1 cellular context compared by ENCODE assay signal in the genomic region with DNA sequence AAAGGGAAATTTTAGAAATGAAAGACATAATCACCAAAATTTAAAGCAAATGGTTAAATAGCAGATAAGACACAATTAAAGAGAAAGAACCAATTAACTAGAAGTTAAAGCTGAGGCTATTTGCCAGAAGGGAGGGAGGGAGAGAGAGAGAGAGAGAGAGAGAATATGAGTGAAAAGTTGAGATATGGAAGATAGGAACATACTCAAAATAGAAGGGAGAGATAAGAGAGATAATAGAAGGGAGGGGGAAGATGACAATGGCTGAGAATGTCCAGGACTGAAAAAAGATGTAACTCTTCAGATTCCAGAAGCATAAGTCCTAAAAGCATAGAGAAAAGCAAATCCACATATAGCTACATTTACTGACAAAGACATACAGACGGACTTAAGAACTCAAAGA.
TF ChIP-seq lines count a peak whose summit lies in the region.

No MANE protein-coding gene starts in this region.

TF ChIP-seq in K562, 482 proteins besides CTCF, POLR2A, EP300 and RAD21 (continued from another document):
- TF ChIP-seq, protein P1, sequence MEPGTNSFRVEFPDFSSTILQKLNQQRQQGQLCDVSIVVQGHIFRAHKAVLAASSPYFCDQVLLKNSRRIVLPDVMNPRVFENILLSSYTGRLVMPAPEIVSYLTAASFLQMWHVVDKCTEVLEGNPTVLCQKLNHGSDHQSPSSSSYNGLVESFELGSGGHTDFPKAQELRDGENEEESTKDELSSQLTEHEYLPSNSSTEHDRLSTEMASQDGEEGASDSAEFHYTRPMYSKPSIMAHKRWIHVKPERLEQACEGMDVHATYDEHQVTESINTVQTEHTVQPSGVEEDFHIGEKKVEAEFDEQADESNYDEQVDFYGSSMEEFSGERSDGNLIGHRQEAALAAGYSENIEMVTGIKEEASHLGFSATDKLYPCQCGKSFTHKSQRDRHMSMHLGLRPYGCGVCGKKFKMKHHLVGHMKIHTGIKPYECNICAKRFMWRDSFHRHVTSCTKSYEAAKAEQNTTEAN (CRISPR knock-in tag; IDR thresholded peaks at IDR 0.05), result no peak
- TF ChIP-seq MTA1 (IDR thresholded peaks at IDR 0.05; ENCODE audit: borderline replicate concordance) (peak; percentile 73; the same call in 1 of the 2 replicates), GATAD2B (IDR thresholded peaks at IDR 0.05; ENCODE audit: borderline replicate concordance) (no peak), SP1 (CRISPR knock-in tag; IDR thresholded peaks at IDR 0.05) (no peak), DPF2 (IDR thresholded peaks at IDR 0.05) (peak; percentile 57; the same call in 1 of the 2 replicates), SOX6 (IDR thresholded peaks at IDR 0.05) (peak; percentile 88), SMARCA4 (IDR thresholded peaks at IDR 0.05) (peak; percentile 65), RBM25 (IDR thresholded peaks at IDR 0.05; ENCODE audit: low read depth, low read length, severe bottlenecking) (no peak), SMARCE1 (IDR thresholded peaks at IDR 0.05) (peak; percentile 70; the same call in 1 of the 2 replicates), KLF10 (CRISPR knock-in tag; IDR thresholded peaks at IDR 0.05) (no peak), LCOR (CRISPR knock-in tag; IDR thresholded peaks at IDR 0.05) (no peak), HNRNPH1 (optimal IDR thresholded peaks at IDR 0.05; ENCODE audit: low read depth, low read length) (no peak), ELF4 (CRISPR knock-in tag; IDR thresholded peaks at IDR 0.05) (0 out of 2 replicates have a peak, but pooled peaks have one; percentile 57), OTX1 (CRISPR knock-in tag; IDR thresholded peaks at IDR 0.05) (0 out of 2 replicates have a peak, but pooled peaks have one; percentile 79), ZKSCAN3 (CRISPR knock-in tag; IDR thresholded peaks at IDR 0.05) (no peak), MAZ (CRISPR knock-in tag; conservative IDR thresholded peaks at IDR 0.05 in 1 of 2, IDR thresholded peaks at IDR 0.05 in 1 of 2) (peak in 1 of 2 experiments; percentile 68; a peak in 2 of 4 replicates), GABPA (tag; conservative IDR thresholded peaks at IDR 0.05; ENCODE audit: low read depth) (0 out of 2 replicates have a peak, but pooled peaks have one; percentile 12), TEAD1 (CRISPR knock-in tag; IDR thresholded peaks at IDR 0.05) (peak in 1 of 2 experiments; percentile 57; a peak in 1 of 4 replicates), SLC30A9 (CRISPR knock-in tag; IDR thresholded peaks at IDR 0.05) (no peak), MEF2D (tag; conservative IDR thresholded peaks at IDR 0.05; ENCODE audit: low read depth) (peak; percentile 98), GATAD2A (IDR thresholded peaks at IDR 0.05) (peak; percentile 48; the same call in 1 of the 2 replicates), CTBP1 (IDR thresholded peaks at IDR 0.05; ENCODE audit: borderline replicate concordance) (no peak), SP2 (IDR thresholded peaks at IDR 0.05; ENCODE audit: extremely low read depth, low read depth, low read length, poor library complexity, severe bottlenecking) (no peak), FOXP1 (CRISPR knock-in tag; IDR thresholded peaks at IDR 0.05) (no peak), GTF2F1 (IDR thresholded peaks at IDR 0.05; ENCODE audit: low read depth, low read length) (no peak), HDAC1 (IDR thresholded peaks at IDR 0.05) (peak; percentile 22 to 56; a peak in 3 of 4 replicates), MTA2 (IDR thresholded peaks at IDR 0.05; ENCODE audit: low read depth) (peak; percentile 37; the same call in 1 of the 2 replicates)
- TF ChIP-seq, protein P2, sequence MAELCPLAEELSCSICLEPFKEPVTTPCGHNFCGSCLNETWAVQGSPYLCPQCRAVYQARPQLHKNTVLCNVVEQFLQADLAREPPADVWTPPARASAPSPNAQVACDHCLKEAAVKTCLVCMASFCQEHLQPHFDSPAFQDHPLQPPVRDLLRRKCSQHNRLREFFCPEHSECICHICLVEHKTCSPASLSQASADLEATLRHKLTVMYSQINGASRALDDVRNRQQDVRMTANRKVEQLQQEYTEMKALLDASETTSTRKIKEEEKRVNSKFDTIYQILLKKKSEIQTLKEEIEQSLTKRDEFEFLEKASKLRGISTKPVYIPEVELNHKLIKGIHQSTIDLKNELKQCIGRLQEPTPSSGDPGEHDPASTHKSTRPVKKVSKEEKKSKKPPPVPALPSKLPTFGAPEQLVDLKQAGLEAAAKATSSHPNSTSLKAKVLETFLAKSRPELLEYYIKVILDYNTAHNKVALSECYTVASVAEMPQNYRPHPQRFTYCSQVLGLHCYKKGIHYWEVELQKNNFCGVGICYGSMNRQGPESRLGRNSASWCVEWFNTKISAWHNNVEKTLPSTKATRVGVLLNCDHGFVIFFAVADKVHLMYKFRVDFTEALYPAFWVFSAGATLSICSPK (IDR thresholded peaks at IDR 0.05; ENCODE audit: borderline replicate concordance), result no peak
- TF ChIP-seq, protein P3, sequence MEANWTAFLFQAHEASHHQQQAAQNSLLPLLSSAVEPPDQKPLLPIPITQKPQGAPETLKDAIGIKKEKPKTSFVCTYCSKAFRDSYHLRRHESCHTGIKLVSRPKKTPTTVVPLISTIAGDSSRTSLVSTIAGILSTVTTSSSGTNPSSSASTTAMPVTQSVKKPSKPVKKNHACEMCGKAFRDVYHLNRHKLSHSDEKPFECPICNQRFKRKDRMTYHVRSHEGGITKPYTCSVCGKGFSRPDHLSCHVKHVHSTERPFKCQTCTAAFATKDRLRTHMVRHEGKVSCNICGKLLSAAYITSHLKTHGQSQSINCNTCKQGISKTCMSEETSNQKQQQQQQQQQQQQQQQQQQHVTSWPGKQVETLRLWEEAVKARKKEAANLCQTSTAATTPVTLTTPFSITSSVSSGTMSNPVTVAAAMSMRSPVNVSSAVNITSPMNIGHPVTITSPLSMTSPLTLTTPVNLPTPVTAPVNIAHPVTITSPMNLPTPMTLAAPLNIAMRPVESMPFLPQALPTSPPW (CRISPR knock-in tag; IDR thresholded peaks at IDR 0.05), result peak; percentile 60; the same call in 1 of the 2 replicates
- TF ChIP-seq, protein P4, sequence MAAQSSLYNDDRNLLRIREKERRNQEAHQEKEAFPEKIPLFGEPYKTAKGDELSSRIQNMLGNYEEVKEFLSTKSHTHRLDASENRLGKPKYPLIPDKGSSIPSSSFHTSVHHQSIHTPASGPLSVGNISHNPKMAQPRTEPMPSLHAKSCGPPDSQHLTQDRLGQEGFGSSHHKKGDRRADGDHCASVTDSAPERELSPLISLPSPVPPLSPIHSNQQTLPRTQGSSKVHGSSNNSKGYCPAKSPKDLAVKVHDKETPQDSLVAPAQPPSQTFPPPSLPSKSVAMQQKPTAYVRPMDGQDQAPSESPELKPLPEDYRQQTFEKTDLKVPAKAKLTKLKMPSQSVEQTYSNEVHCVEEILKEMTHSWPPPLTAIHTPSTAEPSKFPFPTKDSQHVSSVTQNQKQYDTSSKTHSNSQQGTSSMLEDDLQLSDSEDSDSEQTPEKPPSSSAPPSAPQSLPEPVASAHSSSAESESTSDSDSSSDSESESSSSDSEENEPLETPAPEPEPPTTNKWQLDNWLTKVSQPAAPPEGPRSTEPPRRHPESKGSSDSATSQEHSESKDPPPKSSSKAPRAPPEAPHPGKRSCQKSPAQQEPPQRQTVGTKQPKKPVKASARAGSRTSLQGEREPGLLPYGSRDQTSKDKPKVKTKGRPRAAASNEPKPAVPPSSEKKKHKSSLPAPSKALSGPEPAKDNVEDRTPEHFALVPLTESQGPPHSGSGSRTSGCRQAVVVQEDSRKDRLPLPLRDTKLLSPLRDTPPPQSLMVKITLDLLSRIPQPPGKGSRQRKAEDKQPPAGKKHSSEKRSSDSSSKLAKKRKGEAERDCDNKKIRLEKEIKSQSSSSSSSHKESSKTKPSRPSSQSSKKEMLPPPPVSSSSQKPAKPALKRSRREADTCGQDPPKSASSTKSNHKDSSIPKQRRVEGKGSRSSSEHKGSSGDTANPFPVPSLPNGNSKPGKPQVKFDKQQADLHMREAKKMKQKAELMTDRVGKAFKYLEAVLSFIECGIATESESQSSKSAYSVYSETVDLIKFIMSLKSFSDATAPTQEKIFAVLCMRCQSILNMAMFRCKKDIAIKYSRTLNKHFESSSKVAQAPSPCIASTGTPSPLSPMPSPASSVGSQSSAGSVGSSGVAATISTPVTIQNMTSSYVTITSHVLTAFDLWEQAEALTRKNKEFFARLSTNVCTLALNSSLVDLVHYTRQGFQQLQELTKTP (IDR thresholded peaks at IDR 0.05; ENCODE audit: low read depth in 1 of 2, partially characterized antibody in 2 of 2), result peak in 1 of 2 experiments; percentile 26
